7 cellular contexts compared by ENCODE assay signal in genomic region chr5:181203842-181204560, GRCh38. TPM values are rescaled to one million over a fixed set of nuclear protein-coding genes. Genes with fewer than 3 reads are reported as not detected.
DNase-seq lines count a peak whose midpoint lies in the region; ATAC-seq, FAIRE-seq and TF ChIP-seq lines count a peak whose summit lies in the region.
"Had no signal": no experiment of that assay in that cellular context is flagged by ENCODE, and none has a peak within 500 bp of the region (broad histone marks: within the 10 kb centered on the region; RNA-seq: fewer than 3 reads in every experiment).

No MANE protein-coding gene starts in this region.

- H3K4me1 ChIP-seq in GM23338 (ENCODE audit: insufficient read depth) (peaks cover 32% of the 10 kb centered on the region), osteoblast (ENCODE audit: insufficient read depth, low read length) (peaks cover 5% of the 10 kb centered on the region)

- DNase-seq in GM23338 (ENCODE audit: low spot score) (peak; percentile 64), cardiac fibroblast (ENCODE audit: low read depth in 2 of 2) (no peak), osteoblast (ENCODE audit: insufficient read length, low spot score, missing footprints) (peak; percentile 82), urothelium cell line (ENCODE audit: low spot score) (no peak)

- peak overlapping the region; percentile 91 for H3K4me2 ChIP-seq in GM23338
- H3K4me2 ChIP-seq in osteoblast (ENCODE audit: insufficient read depth, low read length) = peak overlapping the region; percentile 84

- H4K20me1 ChIP-seq in GM23338 (replicated peaks; ENCODE audit: insufficient read depth) (no peaks in the 10 kb centered on the region), osteoblast (ENCODE audit: insufficient read depth, low read length) (no peaks in the 10 kb centered on the region)

- peaks cover 76% of the 10 kb centered on the region for H3K27me3 ChIP-seq in GM23338 (ENCODE audit: insufficient read depth)
- H3K27me3 ChIP-seq in osteoblast (ENCODE audit: insufficient read depth, low read length) = peaks cover 7% of the 10 kb centered on the region

- no peak overlapping the region for H3K27ac ChIP-seq in GM23338 (ENCODE audit: low read depth)
- H3K27ac ChIP-seq in osteoblast (ENCODE audit: low read depth, low read length) = no peak overlapping the region

- peaks cover 85% of the 10 kb centered on the region for H3K27me3 Mint-ChIP-seq in GM23338 (ENCODE audit: insufficient read depth, low read depth, poor library complexity)

- H3F3A ChIP-seq in GM23338 (replicated peaks; ENCODE audit: low read depth) = peaks cover 16% of the 10 kb centered on the region; the same call in 1 of the 2 replicates

- H3K27ac Mint-ChIP-seq in GM23338 = no peak overlapping the region

- peaks cover 20% of the 10 kb centered on the region for H3K9me3 Mint-ChIP-seq in GM23338

- H3K36me3 ChIP-seq in GM23338 (ENCODE audit: insufficient read depth) (no peaks in the 10 kb centered on the region), osteoblast (ENCODE audit: insufficient read depth, low read length) (no peaks in the 10 kb centered on the region)

- H3K4me1 Mint-ChIP-seq in GM23338 = peaks cover 38% of the 10 kb centered on the region

- ATAC-seq in GM23338 (peak; percentile 3), HG03354 (IDR thresholded peaks at IDR 0.05; ENCODE audit: poor library complexity, severe bottlenecking, unreplicated experiment) (no peak), GM19455 (IDR thresholded peaks at IDR 0.05; ENCODE audit: unreplicated experiment) (no peak)

- H3K4me3 ChIP-seq in GM23338 (peak overlapping the region; percentile 79), cardiac fibroblast (replicated peaks in 1 of 2; ENCODE audit: low read depth in 2 of 2, low read length in 2 of 2) (peak overlapping the region; percentile 39 to 55), osteoblast (ENCODE audit: insufficient read depth, low read length) (peak overlapping the region; percentile 65)

- H3K9me3 ChIP-seq in osteoblast (ENCODE audit: low read depth, low read length) = no peaks in the 10 kb centered on the region

- H3K9me2 ChIP-seq in GM23338 (ENCODE audit: insufficient read depth) = no peaks in the 10 kb centered on the region

- FAIRE-seq in urothelium cell line (lab: Jason Lieb, UNC) = no peak

- no peak for TF ChIP-seq CTCF in GM23338 (conservative IDR thresholded peaks at IDR 0.05; ENCODE audit: low read depth in 2 of 2)
- no peak for TF ChIP-seq CTCF in cardiac fibroblast (IDR thresholded peaks at IDR 0.05; ENCODE audit: low read depth, low read length)
- TF ChIP-seq CTCF in osteoblast (IDR thresholded peaks at IDR 0.05; ENCODE audit: extremely low read depth, low read depth, low read length) = no peak

- H2AFZ ChIP-seq in GM23338 = peak overlapping the region; percentile 99
- H2AFZ ChIP-seq in osteoblast (ENCODE audit: low read length) = peak overlapping the region; percentile 47

- no peaks in the 10 kb centered on the region for H3K79me2 ChIP-seq in GM23338 (replicated peaks; ENCODE audit: insufficient read depth)
- H3K79me2 ChIP-seq in osteoblast (ENCODE audit: insufficient read depth, low read length) = no peaks in the 10 kb centered on the region

- peaks cover 17% of the 10 kb centered on the region for H3K36me3 Mint-ChIP-seq in GM23338 (ENCODE audit: low read depth)

- H3K4me3 Mint-ChIP-seq in GM23338 = peak overlapping the region; percentile 73

TF ChIP-seq in GM23338, 12 proteins besides CTCF, POLR2A, EP300 and RAD21:
- TF ChIP-seq EZH2 (IDR thresholded peaks at IDR 0.05; ENCODE audit: low read depth, unreplicated experiment) (peak; percentile 60), EZH2phosphoT487 (IDR thresholded peaks at IDR 0.05; ENCODE audit: unreplicated experiment) (peak; percentile 23), CREB1 (CRISPR knock-in tag; IDR thresholded peaks at IDR 0.05; ENCODE audit: low read depth) (no peak)

RNA-seq across cellular contexts. Expression of gene TRIM7, which starts 1.0 kb away (rescaled TPM):
- total RNA-seq in GM23338 (2014; rRNA removed; shearing (Covaris generic)) = 0.56 and 0.66 TPM in 2 replicates
- polyA plus RNA-seq in GM23338 (2016; fragmentation: Nextera tagmentation; extraction: Ambion mirVana) = 0.37 and 0.53 TPM in 2 replicates
- 0.29 and 0.72 TPM in 2 replicates for total RNA-seq in osteoblast

RNA-seq across cellular contexts. Expression of gene TRIM41, which starts 19.1 kb away (rescaled TPM):
- 8.7 and 9.7 TPM in 2 replicates for total RNA-seq in GM23338 (2014; rRNA removed; shearing (Covaris generic))
- polyA plus RNA-seq in GM23338 (2016; fragmentation: Nextera tagmentation; extraction: Ambion mirVana) = 6.2 and 7.3 TPM in 2 replicates
- 12.4 and 15.9 TPM in 2 replicates for total RNA-seq in osteoblast

RNA-seq across cellular contexts. Expression of gene RACK1, which starts 39.7 kb away (rescaled TPM):
- 4,589 and 4,798 TPM in 2 replicates for total RNA-seq in GM23338 (2014; rRNA removed; shearing (Covaris generic))
- 2,372 and 2,567 TPM in 2 replicates for polyA plus RNA-seq in GM23338 (2016; fragmentation: Nextera tagmentation; extraction: Ambion mirVana)
- total RNA-seq in osteoblast = 3,800 and 4,007 TPM in 2 replicates

RNA-seq across cellular contexts. Expression of gene OR2V2, which starts 56.6 kb away (rescaled TPM):
- not detected in 2 replicates for total RNA-seq in GM23338 (2014; rRNA removed; shearing (Covaris generic))
- not detected in 2 replicates for polyA plus RNA-seq in GM23338 (2016; fragmentation: Nextera tagmentation; extraction: Ambion mirVana)
- not detected in 2 replicates for total RNA-seq in osteoblast
- total RNA-seq: NCI-H460 had no signal

RNA-seq across cellular contexts. Expression of gene TRIM52, which starts 56.9 kb away (rescaled TPM):
- total RNA-seq in GM23338 (2014; rRNA removed; shearing (Covaris generic)) = 2.9 and 6.2 TPM in 2 replicates
- 4.1 and 8.1 TPM in 2 replicates for polyA plus RNA-seq in GM23338 (2016; fragmentation: Nextera tagmentation; extraction: Ambion mirVana)
- total RNA-seq in osteoblast = 6.8 and 7.2 TPM in 2 replicates

Comparison
In these comparisons a context has a peak if more than half of its experiments do, and no peak if none do; other contexts are left out.
1. DNase-seq: peak in GM23338 (single experiment) and osteoblast (single experiment); none in cardiac fibroblast (0 of 2) and urothelium cell line (single experiment).
2. Peak in every context shown above with its lines, with median percentiles within 50 percentile points of each other: H3K4me3 ChIP-seq.